23 cellular contexts compared by ENCODE assay signal in genomic region chr9:82571540-82571939, GRCh38.
DNase-seq lines count a peak whose midpoint lies in the region; ATAC-seq and TF ChIP-seq lines count a peak whose summit lies in the region.
"Had no signal": no experiment of that assay in that cellular context is flagged by ENCODE, and none has a peak within 500 bp of the region (broad histone marks: within the 10 kb centered on the region; RNA-seq: fewer than 3 reads in every experiment).

No MANE protein-coding gene starts in this region.

- TF ChIP-seq CTCF in Loucy (conservative IDR thresholded peaks at IDR 0.05; ENCODE audit: low read length) = no peak
- no peak for TF ChIP-seq CTCF in mucosa of descending colon (IDR thresholded peaks at IDR 0.05)
- no peak for TF ChIP-seq CTCF in breast epithelium (IDR thresholded peaks at IDR 0.05)

- H3K4me3 ChIP-seq in Loucy (ENCODE audit: low read length, poor library complexity, severe bottlenecking) (no peak overlapping the region), mucosa of descending colon (no peak overlapping the region), breast epithelium (no peak overlapping the region)
- H3K4me3 ChIP-seq: BLaER1, GM12878 had no signal

- no peaks in the 10 kb centered on the region for H3K79me2 ChIP-seq in Loucy (ENCODE audit: insufficient read depth, low read length)

- H3K4me2 ChIP-seq in Loucy (ENCODE audit: low read depth, low read length, poor library complexity, severe bottlenecking) = no peak overlapping the region
- H3K4me2 ChIP-seq: BLaER1 had no signal

- H3F3A ChIP-seq in Loucy (ENCODE audit: low read depth) = no peaks in the 10 kb centered on the region

- intact Hi-C loops in left colon (cut with DNase I, micrococcal nuclease) = no loop called here
- intact Hi-C loops in mucosa of descending colon (cut with DNase I, micrococcal nuclease) = no loop called here
- intact Hi-C loops in breast epithelium (cut with DNase I; ENCODE audit: low total_unique reads) = no loop called here

- no peak overlapping the region for H3K27ac ChIP-seq in breast epithelium
- H3K27ac ChIP-seq: BLaER1 had no signal

- DNase-seq in left colon = no peak
- DNase-seq in mucosa of descending colon = no peak
- no peak for DNase-seq in DMS114 treated with DMSO at 0.1 percent for 48 hours (lab: John Stamatoyannopoulos, UW; ENCODE audit: unreplicated experiment)
- DNase-seq in breast epithelium (ENCODE audit: low spot score in 2 of 2) = no peak
- no peak for DNase-seq in cerebellar cortex (ENCODE audit: low spot score)
- DNase-seq: 8988T; ACHN; BE2C; C1 segment of cervical spinal cord; Caco-2; Calu3; CD4-positive, CD25-positive, alpha-beta regulatory T cell; CD8-positive, alpha-beta T cell; DMS153; DMS53; DMS79; DND-41; EL; GDM1 had no signal

- H3K27me3 ChIP-seq in Loucy (ENCODE audit: insufficient read depth, low read length, poor library complexity, severe bottlenecking) = no peaks in the 10 kb centered on the region
- H3K27me3 ChIP-seq in breast epithelium = no peaks in the 10 kb centered on the region
- H3K27me3 ChIP-seq: BE2C, BLaER1 had no signal

- no peaks in the 10 kb centered on the region for H3K36me3 ChIP-seq in Loucy (ENCODE audit: insufficient read depth, low read length)
- H3K36me3 ChIP-seq in mucosa of descending colon (ENCODE audit: low read depth) = no peaks in the 10 kb centered on the region
- no peaks in the 10 kb centered on the region for H3K36me3 ChIP-seq in breast epithelium
- H3K36me3 ChIP-seq: BE2C, BLaER1 had no signal

- H3K9me2 ChIP-seq in Loucy (replicated peaks; ENCODE audit: low read depth, low read length) = no peaks in the 10 kb centered on the region

- H4K20me1 ChIP-seq in Loucy (ENCODE audit: insufficient read depth, low read length, poor library complexity, severe bottlenecking) = no peaks in the 10 kb centered on the region
- H4K20me1 ChIP-seq: BLaER1 had no signal

- no peak for TF ChIP-seq POLR2A in breast epithelium (IDR thresholded peaks at IDR 0.05)

- H3K9ac ChIP-seq in Loucy (ENCODE audit: low read depth, low read length, poor library complexity, severe bottlenecking) = no peak overlapping the region
- H3K9ac ChIP-seq: BLaER1 had no signal

- 0 out of 2 replicates have a peak overlapping the region, but pooled peaks have one; percentile 15 for H2AFZ ChIP-seq in Loucy (ENCODE audit: low read length)

- ATAC-seq in left colon = peak; percentile 50
- peak; percentile 47 for ATAC-seq in mucosa of descending colon
- no peak for ATAC-seq in HG03039 (IDR thresholded peaks at IDR 0.05; ENCODE audit: unreplicated experiment)
- ATAC-seq: CD8-positive, alpha-beta T cell; GM12878 had no signal

- H3K4me1 ChIP-seq in Loucy (ENCODE audit: insufficient read depth, low read length, poor library complexity, severe bottlenecking) (no peaks in the 10 kb centered on the region), mucosa of descending colon (ENCODE audit: low read depth) (no peaks in the 10 kb centered on the region), breast epithelium (no peaks in the 10 kb centered on the region)
- H3K4me1 ChIP-seq: BE2C, BLaER1, Caco-2 had no signal

- H3K9me3 ChIP-seq in Loucy (ENCODE audit: insufficient read depth, low read depth, low read length) = peaks cover 15% of the 10 kb centered on the region; the same call in 1 of the 2 replicates
- H3K9me3 ChIP-seq in mucosa of descending colon = peaks cover 8% of the 10 kb centered on the region
- peaks cover 0 to 11% of the 10 kb centered on the region in 2 donors for H3K9me3 ChIP-seq in breast epithelium
- H3K9me3 ChIP-seq: BE2C, Caco-2 had no signal
